Comparison of ENCODE assay signal across 30 cellular contexts in the genomic region with DNA sequence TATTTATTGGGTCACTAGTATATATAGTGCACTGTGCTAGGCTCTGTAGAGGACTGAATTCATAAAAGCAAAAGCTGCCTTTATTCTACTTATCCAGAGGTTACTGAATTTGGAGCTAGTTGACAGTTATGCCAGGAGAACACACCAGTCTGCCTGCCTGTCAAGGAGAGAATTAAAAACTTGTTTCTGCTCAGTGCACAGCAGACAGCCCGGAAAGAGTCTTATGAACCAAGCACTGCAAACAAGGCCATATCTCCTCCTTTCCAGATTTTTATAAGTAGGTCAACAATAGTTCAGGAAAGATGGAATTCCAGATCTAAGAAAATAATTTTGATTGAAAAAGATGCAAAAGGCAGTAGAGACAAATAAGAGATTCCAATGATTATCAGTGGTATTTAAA.
"Had no signal": no experiment of that assay in that cellular context is flagged by ENCODE, and none has a peak within 500 bp of the region (broad histone marks: within the 10 kb centered on the region; RNA-seq: fewer than 3 reads in every experiment).

No MANE protein-coding gene starts in this region.

- H3K9me3 ChIP-seq: adrenal gland, ascending aorta, body of pancreas, breast epithelium had no signal

- H3K27me3 ChIP-seq: adrenal gland, ascending aorta, body of pancreas, brain microvascular endothelial cell, cardiac muscle cell had no signal

- H3K4me1 ChIP-seq: adrenal gland, ascending aorta, body of pancreas, breast epithelium had no signal

- H3K36me3 ChIP-seq: adrenal gland, ascending aorta, brain microvascular endothelial cell, breast epithelium, cardiac muscle cell had no signal

- H3K27ac ChIP-seq: adrenal gland, ascending aorta, body of pancreas, brain microvascular endothelial cell, breast epithelium, cardiac muscle cell had no signal

- H3K4me3 ChIP-seq: adrenal gland, ascending aorta, body of pancreas, breast epithelium, cardiac muscle cell had no signal

- DNase-seq: activated effector memory CD4-positive, alpha-beta T cell treated with anti-CD3 and anti-CD28 coated beads, Interleukin-2, amount 50 U/mL, for 16 hours; activated effector memory CD4-positive, alpha-beta T cell treated with Interleukin-2 at 50 U/mL for 16 hours; activated gamma-delta T cell; activated gamma-delta T cell treated with Interleukin-2 at 50 U/mL for 16 hours; activated naive CD4-positive, alpha-beta T cell; activated naive CD4-positive, alpha-beta T cell treated with anti-CD3 and anti-CD28 coated beads for 36 hours; activated naive CD4-positive, alpha-beta T cell treated with anti-CD3 and anti-CD28 coated beads, Interleukin-2, amount 10 ng/mL, durations not matched to agents 7 days and 5 days; activated naive CD4-positive, alpha-beta T cell treated with Interleukin-2 at 50 U/mL for 16 hours; activated naive CD8-positive, alpha-beta T cell treated with anti-CD3 and anti-CD28 coated beads for 36 hours; activated naive CD8-positive, alpha-beta T cell treated with anti-CD3 and anti-CD28 coated beads, Interleukin-2, amount 10 ng/mL, durations not matched to agents 7 days and 5 days; activated naive CD8-positive, alpha-beta T cell treated with anti-CD3 and anti-CD28 coated beads, Interleukin-2, amount 50 U/mL, for 24 hours; activated T-cell treated with anti-CD3 and anti-CD28 coated beads for 4 hours; activated T-cell treated with anti-CD3 and anti-CD28 coated beads, Interleukin-2, amount 50 U/mL, for 1 hour; activated T-cell treated with anti-CD3 and anti-CD28 coated beads, Interleukin-2, amount 50 U/mL, for 24 hours; activated T-cell treated with anti-CD3 and anti-CD28 coated beads, Interleukin-2, amount 50 U/mL, for 4 hours; activated T-cell treated with anti-CD3 and anti-CD28 coated beads, Interleukin-2, amount 50 U/mL, for 48 hours; activated T-cell treated with anti-CD3 and anti-CD28 coated beads, Interleukin-2, amount 50 U/mL, for 72 hours; adrenal gland; amniotic stem cell; amygdala; anterior cingulate cortex; aorta; body of pancreas; brain microvascular endothelial cell; caudate nucleus; central memory CD4-positive, alpha-beta T cell; cerebellar nuclear complex had no signal
